ENCODE assay signal across 8 cellular contexts in the genomic region with DNA sequence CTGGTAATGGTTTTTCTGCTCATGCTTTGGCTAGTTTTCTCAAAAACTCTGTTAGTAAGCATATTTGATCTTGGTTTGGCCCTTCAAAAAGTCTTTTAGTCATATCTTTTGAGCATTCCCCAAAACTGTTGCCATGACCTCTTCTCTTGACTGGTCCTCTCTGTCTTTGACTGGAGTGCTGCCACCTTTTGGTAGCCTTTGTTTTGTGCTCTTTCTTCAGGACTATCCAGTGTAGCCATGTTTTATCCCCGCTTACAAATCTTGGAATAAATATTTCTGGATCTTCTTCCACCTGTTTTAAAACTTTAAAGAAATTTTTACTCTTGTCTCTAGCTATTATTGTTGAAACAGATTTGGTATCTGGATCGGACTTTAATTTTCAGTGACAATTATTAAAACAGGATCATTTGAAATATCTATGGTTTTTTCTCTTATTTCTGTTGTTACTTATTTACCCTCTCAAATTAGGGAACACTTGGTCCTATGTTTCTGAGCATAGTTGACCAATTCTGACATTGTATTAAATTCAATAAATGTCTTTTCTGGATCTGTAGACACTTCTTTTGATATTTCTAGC. TPM values are rescaled to one million over a fixed set of nuclear protein-coding genes. Genes with fewer than 3 reads are reported as not detected.
DNase-seq lines count a peak whose midpoint lies in the region; ATAC-seq and TF ChIP-seq lines count a peak whose summit lies in the region.

No MANE protein-coding gene starts in this region.

- H3K9me3 Mint-ChIP-seq in activated CD4-positive, alpha-beta memory T cell treated with anti-CD3 and anti-CD28 coated beads for 36 hours = no peaks in the 10 kb centered on the region
- H3K9me3 Mint-ChIP-seq in activated CD4-positive, alpha-beta memory T cell treated with anti-CD3 and anti-CD28 coated beads, Interleukin-2, amount 10 ng/mL, durations not matched to agents 7 days and 5 days = no peaks in the 10 kb centered on the region
- H3K9me3 Mint-ChIP-seq in stimulated activated naive B cell treated with anti-CD40 and anti-IgM and Interleukin-4, amounts not matched to agents 10 μg/mL and 1 μg/mL and 100 μg/mL, for 72 hours = peaks cover 0 to 4% of the 10 kb centered on the region in 2 donors

- H3K36me3 Mint-ChIP-seq in activated CD4-positive, alpha-beta memory T cell treated with anti-CD3 and anti-CD28 coated beads for 36 hours = no peaks in the 10 kb centered on the region
- H3K36me3 Mint-ChIP-seq in activated CD4-positive, alpha-beta memory T cell treated with anti-CD3 and anti-CD28 coated beads, Interleukin-2, amount 10 ng/mL, durations not matched to agents 7 days and 5 days (ENCODE audit: low read depth) = no peaks in the 10 kb centered on the region
- peaks cover 0 to 7% of the 10 kb centered on the region in 2 donors for H3K36me3 Mint-ChIP-seq in stimulated activated naive B cell treated with anti-CD40 and anti-IgM and Interleukin-4, amounts not matched to agents 10 μg/mL and 1 μg/mL and 100 μg/mL, for 72 hours

- ATAC-seq in HG03139 (IDR thresholded peaks at IDR 0.05; ENCODE audit: unreplicated experiment) (no peak), Right ventricle myocardium superior (ENCODE audit: poor library complexity) (no peak)
- ATAC-seq in stimulated activated naive B cell treated with anti-CD40 and anti-IgM and Interleukin-4, amounts not matched to agents 10 μg/mL and 1 μg/mL and 100 μg/mL, for 72 hours (replicated peaks) = no peak

- intact Hi-C loops in activated CD4-positive, alpha-beta memory T cell treated with anti-CD3 and anti-CD28 coated beads for 36 hours (cut with micrococcal nuclease) = no loop called here
- intact Hi-C loops in Right ventricle myocardium superior (cut with DNase I) = no loop called here

- TF ChIP-seq CTCF in choroid plexus epithelial cell (conservative IDR thresholded peaks at IDR 0.05; ENCODE audit: low read depth, low read length) (peak; percentile 71), retinal pigment epithelial cell (conservative IDR thresholded peaks at IDR 0.05; ENCODE audit: low read depth, low read length) (peak; percentile 61)

- peaks cover 1% of the 10 kb centered on the region for H3K27me3 Mint-ChIP-seq in activated CD4-positive, alpha-beta memory T cell treated with anti-CD3 and anti-CD28 coated beads for 36 hours
- H3K27me3 Mint-ChIP-seq in activated CD4-positive, alpha-beta memory T cell treated with anti-CD3 and anti-CD28 coated beads, Interleukin-2, amount 10 ng/mL, durations not matched to agents 7 days and 5 days = peaks cover 8% of the 10 kb centered on the region
- H3K27me3 Mint-ChIP-seq in stimulated activated naive B cell treated with anti-CD40 and anti-IgM and Interleukin-4, amounts not matched to agents 10 μg/mL and 1 μg/mL and 100 μg/mL, for 72 hours = no peaks in the 10 kb centered on the region

- CTCF ChIA-PET in activated CD4-positive, alpha-beta memory T cell treated with anti-CD3 and anti-CD28 coated beads for 36 hours (lab: Charles Lee) = interaction anchor here (0.9 kb wide), 1 partner anchor 99 kb away, joined by 3 read pairs; no protein-coding TSS in a partner anchor
- CTCF ChIA-PET in activated CD4-positive, alpha-beta memory T cell treated with anti-CD3 and anti-CD28 coated beads, Interleukin-2, amount 10 ng/mL, durations not matched to agents 7 days and 5 days (lab: Charles Lee) = no interaction called here

- H3K4me3 Mint-ChIP-seq in activated CD4-positive, alpha-beta memory T cell treated with anti-CD3 and anti-CD28 coated beads for 36 hours = no peak overlapping the region
- no peak overlapping the region for H3K4me3 Mint-ChIP-seq in activated CD4-positive, alpha-beta memory T cell treated with anti-CD3 and anti-CD28 coated beads, Interleukin-2, amount 10 ng/mL, durations not matched to agents 7 days and 5 days
- H3K4me3 Mint-ChIP-seq in stimulated activated naive B cell treated with anti-CD40 and anti-IgM and Interleukin-4, amounts not matched to agents 10 μg/mL and 1 μg/mL and 100 μg/mL, for 72 hours = no peak overlapping the region

- DNase-seq in activated CD4-positive, alpha-beta memory T cell treated with anti-CD3 and anti-CD28 coated beads for 36 hours = peak; percentile 10
- DNase-seq in activated CD4-positive, alpha-beta memory T cell treated with anti-CD3 and anti-CD28 coated beads, Interleukin-2, amount 10 ng/mL, durations not matched to agents 7 days and 5 days = no peak
- peak; percentile 3 for DNase-seq in NCI-H1092 (lab: John Stamatoyannopoulos, UW)
- peak; percentile 59 for DNase-seq in choroid plexus epithelial cell (ENCODE audit: low read depth)
- no peak for DNase-seq in retinal pigment epithelial cell (ENCODE audit: low read depth)
- no peak for DNase-seq in Right ventricle myocardium superior
- no peak for DNase-seq in stimulated activated naive B cell treated with anti-CD40 and anti-IgM and Interleukin-4, amounts not matched to agents 10 μg/mL and 1 μg/mL and 100 μg/mL, for 72 hours

- POLR2A ChIA-PET in activated CD4-positive, alpha-beta memory T cell treated with anti-CD3 and anti-CD28 coated beads for 36 hours (lab: Charles Lee) = no interaction called here
- POLR2A ChIA-PET in activated CD4-positive, alpha-beta memory T cell treated with anti-CD3 and anti-CD28 coated beads, Interleukin-2, amount 10 ng/mL, durations not matched to agents 7 days and 5 days (lab: Charles Lee) = no interaction called here

- H3K4me3 ChIP-seq in choroid plexus epithelial cell (ENCODE audit: low read depth, low read length) (no peak overlapping the region), retinal pigment epithelial cell (ENCODE audit: low read length) (no peak overlapping the region)

- no peaks in the 10 kb centered on the region for H3K4me1 Mint-ChIP-seq in activated CD4-positive, alpha-beta memory T cell treated with anti-CD3 and anti-CD28 coated beads for 36 hours (ENCODE audit: low read depth)
- no peaks in the 10 kb centered on the region for H3K4me1 Mint-ChIP-seq in activated CD4-positive, alpha-beta memory T cell treated with anti-CD3 and anti-CD28 coated beads, Interleukin-2, amount 10 ng/mL, durations not matched to agents 7 days and 5 days
- H3K4me1 Mint-ChIP-seq in stimulated activated naive B cell treated with anti-CD40 and anti-IgM and Interleukin-4, amounts not matched to agents 10 μg/mL and 1 μg/mL and 100 μg/mL, for 72 hours = no peaks in the 10 kb centered on the region

- H3K27ac Mint-ChIP-seq in activated CD4-positive, alpha-beta memory T cell treated with anti-CD3 and anti-CD28 coated beads for 36 hours = no peak overlapping the region
- H3K27ac Mint-ChIP-seq in activated CD4-positive, alpha-beta memory T cell treated with anti-CD3 and anti-CD28 coated beads, Interleukin-2, amount 10 ng/mL, durations not matched to agents 7 days and 5 days = no peak overlapping the region
- no peak overlapping the region for H3K27ac Mint-ChIP-seq in stimulated activated naive B cell treated with anti-CD40 and anti-IgM and Interleukin-4, amounts not matched to agents 10 μg/mL and 1 μg/mL and 100 μg/mL, for 72 hours

RNA-seq across cellular contexts. Expression of a gene that starts 1.0 kb away (rescaled TPM):
- total RNA-seq in activated CD4-positive, alpha-beta memory T cell treated with anti-CD3 and anti-CD28 coated beads for 36 hours = not detected
- total RNA-seq in activated CD4-positive, alpha-beta memory T cell treated with anti-CD3 and anti-CD28 coated beads, Interleukin-2, amount 10 ng/mL, durations not matched to agents 7 days and 5 days = not detected
- total RNA-seq in Right ventricle myocardium superior = not detected

Comparison
In these comparisons a context has a peak if more than half of its experiments do, and no peak if none do; other contexts are left out.
1. DNase-seq: peak in activated CD4-positive, alpha-beta memory T cell treated with anti-CD3 and anti-CD28 coated beads for 36 hours (single experiment), NCI-H1092 (single experiment) and choroid plexus epithelial cell (single experiment); none in activated CD4-positive, alpha-beta memory T cell treated with anti-CD3 and anti-CD28 coated beads, Interleukin-2, amount 10 ng/mL, durations not matched to agents 7 days and 5 days (single experiment), retinal pigment epithelial cell (single experiment), Right ventricle myocardium superior (single experiment) and stimulated activated naive B cell treated with anti-CD40 and anti-IgM and Interleukin-4, amounts not matched to agents 10 μg/mL and 1 μg/mL and 100 μg/mL, for 72 hours (single experiment).